Comparison of ENCODE assay signal across 9 cellular contexts in genomic region chr12:122022393-122023338, GRCh38. TPM values are rescaled to one million over a fixed set of nuclear protein-coding genes. Genes with fewer than 3 reads are reported as not detected.
DNase-seq lines count a peak whose midpoint lies in the region; FAIRE-seq and TF ChIP-seq lines count a peak whose summit lies in the region.
"Had no signal": no experiment of that assay in that cellular context is flagged by ENCODE, and none has a peak within 500 bp of the region (broad histone marks: within the 10 kb centered on the region; RNA-seq: fewer than 3 reads in every experiment).

No MANE protein-coding gene starts in this region.

- no peak for TF ChIP-seq CTCF in bronchial epithelial cell (IDR thresholded peaks at IDR 0.05; ENCODE audit: insufficient read depth, low read length, severe bottlenecking)
- TF ChIP-seq CTCF in kidney (IDR thresholded peaks at IDR 0.05; ENCODE audit: borderline replicate concordance, extremely low read depth, insufficient read depth), result no peak

- H3K36me3 ChIP-seq in SJCRH30 (no peaks in the 10 kb centered on the region), bronchial epithelial cell (ENCODE audit: control insufficient read depth, insufficient read depth, low read length) (peaks cover 2% of the 10 kb centered on the region), kidney (ENCODE audit: control insufficient read depth in 1 of 2, insufficient read depth in 2 of 2, low read length in 2 of 2) (no peaks in the 10 kb centered on the region)

- H3K27me3 ChIP-seq in SJCRH30 (no peaks in the 10 kb centered on the region), bronchial epithelial cell (ENCODE audit: control insufficient read depth, insufficient read depth, low read length) (no peaks in the 10 kb centered on the region)

- H3K4me1 ChIP-seq in SJCRH30, result peaks cover under 1% of the 10 kb centered on the region; the same call in 1 of the 2 replicates
- peaks cover 10 to 16% of the 10 kb centered on the region in 2 donors for H3K4me1 ChIP-seq in kidney (ENCODE audit: control insufficient read depth in 1 of 2, insufficient read depth in 1 of 2, low read depth in 1 of 2, low read length in 2 of 2)

- H3K9me3 ChIP-seq in SJCRH30 (replicated peaks) (no peaks in the 10 kb centered on the region), kidney (ENCODE audit: control insufficient read depth in 1 of 2, low read length in 2 of 2) (peaks cover 0 to 8% of the 10 kb centered on the region in 2 donors)

- no peak for FAIRE-seq in bronchial epithelial cell (lab: Jason Lieb, UNC)
- no peak for FAIRE-seq in kidney (lab: Jason Lieb, UNC)
- FAIRE-seq: islet of Langerhans had no signal

- H3K9ac ChIP-seq in kidney (ENCODE audit: low read length in 2 of 2), result peak overlapping the region; percentile 68 to 80

- DNase-seq in activated CD4-positive, alpha-beta T cell treated with anti-CD3 and anti-CD28 coated beads for 48 hours, result peak; percentile 48
- no peak for DNase-seq in activated CD4-positive, alpha-beta T cell treated with anti-CD3 and anti-CD28 coated beads for 1 hour
- DNase-seq in SJCRH30 (peak; percentile 35 to 37), bronchial epithelial cell (ENCODE audit: low read depth) (no peak), kidney (peak; percentile 78), H4 (ENCODE audit: low spot score) (no peak), OCI-M2 (lab: John Stamatoyannopoulos, UW; ENCODE audit: unreplicated experiment) (no peak)
- peak; percentile 56 for DNase-seq in stimulated activated CD4-positive, alpha-beta T cell treated with anti-CD3 and anti-CD28 coated beads, Interleukin-15, amount 100 ng/mL, for 24 hours

- intact Hi-C loops in kidney (cut with DNase I), result no loop called here

- H3K4me3 ChIP-seq in SJCRH30, result peak overlapping the region; percentile 75
- H3K4me3 ChIP-seq in bronchial epithelial cell (ENCODE audit: low read depth, low read length), result peak overlapping the region; percentile 63
- peak overlapping the region; percentile 21 to 66 for H3K4me3 ChIP-seq in kidney (ENCODE audit: low read length in 2 of 2)

- peak overlapping the region; percentile 75 for H3K27ac ChIP-seq in SJCRH30
- H3K27ac ChIP-seq in kidney (ENCODE audit: low read depth in 2 of 2, low read length in 2 of 2), result peak overlapping the region; percentile 91 to 96

RNA-seq across cellular contexts. Expression of gene BCL7A, which starts 1.0 kb away (rescaled TPM):
- total RNA-seq in SJCRH30 (2014; rRNA removed; shearing (Covaris generic)), result 11.1 and 14.4 TPM in 2 replicates
- total RNA-seq in bronchial epithelial cell (16.3 and 17.1 TPM in 2 replicates), kidney (22.7 TPM)
- polyA plus RNA-seq in kidney (ENCODE audit: insufficient read depth, low read depth, low replicate concordance), result 6.8 TPM
- total RNA-seq in H4 (2014; rRNA removed; shearing (Covaris generic)), result 1.5 and 1.8 TPM in 2 replicates

RNA-seq across cellular contexts. Expression of gene MLXIP, which starts 55.9 kb away (rescaled TPM):
- 21.1 and 23.2 TPM in 2 replicates for total RNA-seq in SJCRH30 (2014; rRNA removed; shearing (Covaris generic))
- 8.7 and 9.2 TPM in 2 replicates for total RNA-seq in bronchial epithelial cell
- 67.6 TPM for total RNA-seq in kidney
- 10.9 TPM for polyA plus RNA-seq in kidney (ENCODE audit: insufficient read depth, low read depth, low replicate concordance)
- total RNA-seq in H4 (2014; rRNA removed; shearing (Covaris generic)), result 4.3 and 5.0 TPM in 2 replicates

Comparison
In these comparisons a context has a peak if more than half of its experiments do, and no peak if none do; other contexts are left out.
1. DNase-seq: peak in activated CD4-positive, alpha-beta T cell treated with anti-CD3 and anti-CD28 coated beads for 48 hours (single experiment), SJCRH30 (2 of 2), kidney (single experiment) and stimulated activated CD4-positive, alpha-beta T cell treated with anti-CD3 and anti-CD28 coated beads, Interleukin-15, amount 100 ng/mL, for 24 hours (single experiment); none in activated CD4-positive, alpha-beta T cell treated with anti-CD3 and anti-CD28 coated beads for 1 hour (single experiment), bronchial epithelial cell (single experiment), H4 (single experiment) and OCI-M2 (single experiment).
2. Peak in every context shown above with its lines, with median percentiles within 50 percentile points of each other: H3K4me3 ChIP-seq.